ENCODE assay signal across 13 cellular contexts in the genomic region with DNA sequence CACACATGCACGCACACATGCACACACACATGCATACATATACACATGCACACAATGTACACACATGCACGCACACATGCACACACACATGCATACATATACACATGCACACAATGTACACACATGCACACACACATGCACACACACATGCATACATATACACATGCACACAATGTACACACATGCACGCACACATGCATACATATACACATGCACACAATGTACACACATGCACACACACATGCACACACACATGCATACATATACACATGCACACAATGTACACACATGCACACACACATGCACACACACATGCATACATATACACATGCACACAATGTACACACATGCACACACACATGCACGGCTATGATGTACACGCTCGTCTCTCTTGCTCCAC. TPM values are rescaled to one million over a fixed set of nuclear protein-coding genes. Genes with fewer than 3 reads are reported as not detected.
A peak's percentile ranks its signal among the peaks of the same experiment; 100 is the strongest.
DNase-seq lines count a peak whose midpoint lies in the region; ATAC-seq and TF ChIP-seq lines count a peak whose summit lies in the region.
"Not testable (repeated sequence)": the region's sequence is repeated elsewhere in the genome, so short reads cannot be mapped to it uniquely, and the experiment has no call there.
"Had no signal": no experiment of that assay in that cellular context is flagged by ENCODE, and none has a peak within 500 bp of the region (broad histone marks: within the 10 kb centered on the region; RNA-seq: fewer than 3 reads in every experiment).

No MANE protein-coding gene starts in this region.

- H3K36me3 Mint-ChIP-seq in activated B cell treated with CpG ODN at 0.5 μM for 24 hours (ENCODE audit: low read depth) (peaks cover 50% of the 10 kb centered on the region), memory B cell (peaks cover 12% of the 10 kb centered on the region)
- peaks cover 44% of the 10 kb centered on the region for H3K36me3 Mint-ChIP-seq in stimulated activated memory B cell treated with anti-CD40 and anti-IgM and Interleukin-4, amounts not matched to agents 10 μg/mL and 1 μg/mL and 100 μg/mL, for 72 hours

- peak overlapping the region; percentile 50 for H3K27ac Mint-ChIP-seq in activated B cell treated with CpG ODN at 0.5 μM for 24 hours
- peak overlapping the region; percentile 18 for H3K27ac Mint-ChIP-seq in memory B cell
- peak overlapping the region; percentile 69 for H3K27ac Mint-ChIP-seq in stimulated activated memory B cell treated with anti-CD40 and anti-IgM and Interleukin-4, amounts not matched to agents 10 μg/mL and 1 μg/mL and 100 μg/mL, for 72 hours

- peaks cover 92% of the 10 kb centered on the region for H4K20me1 ChIP-seq in BLaER1

- peaks cover 13% of the 10 kb centered on the region for H3K4me1 Mint-ChIP-seq in activated B cell treated with CpG ODN at 0.5 μM for 24 hours
- H3K4me1 Mint-ChIP-seq in memory B cell: not testable (repeated sequence)
- peaks cover 21% of the 10 kb centered on the region for H3K4me1 Mint-ChIP-seq in stimulated activated memory B cell treated with anti-CD40 and anti-IgM and Interleukin-4, amounts not matched to agents 10 μg/mL and 1 μg/mL and 100 μg/mL, for 72 hours

- TF ChIP-seq CTCF in HEK293 (tag by site-specific recombination; IDR thresholded peaks at IDR 0.05); activated B cell treated with CpG ODN at 0.5 μM for 24 hours (IDR thresholded peaks at IDR 0.05); psoas muscle (IDR thresholded peaks at IDR 0.05): not testable (repeated sequence)

- H3K27me3 ChIP-seq in BLaER1; psoas muscle (ENCODE audit: insufficient read depth in 3 of 3, low read length in 2 of 3): not testable (repeated sequence)

- not testable (repeated sequence) for H3K9ac ChIP-seq in BLaER1

- not testable (repeated sequence) for H3K27me3 Mint-ChIP-seq in activated B cell treated with CpG ODN at 0.5 μM for 24 hours; memory B cell; stimulated activated memory B cell treated with anti-CD40 and anti-IgM and Interleukin-4, amounts not matched to agents 10 μg/mL and 1 μg/mL and 100 μg/mL, for 72 hours

- H3K9me3 Mint-ChIP-seq in activated B cell treated with CpG ODN at 0.5 μM for 24 hours; memory B cell; stimulated activated memory B cell treated with anti-CD40 and anti-IgM and Interleukin-4, amounts not matched to agents 10 μg/mL and 1 μg/mL and 100 μg/mL, for 72 hours: not testable (repeated sequence)

- not testable (repeated sequence) for H3K27ac ChIP-seq in BLaER1; HEK293 (ENCODE audit: extremely low read depth, low read depth, low read length); psoas muscle

- H3K4me1 ChIP-seq in BLaER1 (peaks cover 84% of the 10 kb centered on the region), psoas muscle (peaks cover 42% of the 10 kb centered on the region)
- not testable (repeated sequence) for H3K4me1 ChIP-seq in HEK293 (ENCODE audit: control insufficient read depth, insufficient read depth, low read length)

- H3K4me2 ChIP-seq in BLaER1: peak overlapping the region; percentile 86

- intact Hi-C loops in activated B cell treated with CpG ODN at 0.5 μM for 24 hours (cut with micrococcal nuclease); psoas muscle (cut with DNase I): not testable (repeated sequence)

- POLR2A ChIA-PET in HEK293 (lab: Yijun Ruan, JAX); activated B cell treated with CpG ODN at 0.5 μM for 24 hours (lab: Charles Lee): not testable (repeated sequence)

- ATAC-seq in activated B cell treated with CpG ODN at 0.5 μM for 24 hours (ENCODE audit: low read depth); memory B cell (ENCODE audit: low read depth); psoas muscle; stimulated activated memory B cell treated with anti-CD40 and anti-IgM and Interleukin-4, amounts not matched to agents 10 μg/mL and 1 μg/mL and 100 μg/mL, for 72 hours: not testable (repeated sequence)

- CTCF ChIA-PET in HEK293 (lab: Yijun Ruan, JAX); activated B cell treated with CpG ODN at 0.5 μM for 24 hours (lab: Charles Lee): not testable (repeated sequence)

- H3K9me3 ChIP-seq in BLaER1: peaks cover 12% of the 10 kb centered on the region
- H3K9me3 ChIP-seq in HEK293 (ENCODE audit: control insufficient read depth, insufficient read depth, low read depth, low read length); psoas muscle: not testable (repeated sequence)

- H3K36me3 ChIP-seq in BLaER1: peaks cover 41% of the 10 kb centered on the region
- H3K36me3 ChIP-seq in HEK293 (ENCODE audit: control insufficient read depth in 2 of 2, insufficient read depth in 1 of 2, low read length in 2 of 2): not testable (repeated sequence)
- peaks cover 0 to 28% of the 10 kb centered on the region in 2 donors for H3K36me3 ChIP-seq in psoas muscle (ENCODE audit: insufficient read depth in 1 of 2, low read depth in 1 of 2)

- 74 to 91% (median 75%) methylated on average over 4 to 5 of the region's 6 CpGs for WGBS in psoas muscle, 3 donors

- H3K4me3 Mint-ChIP-seq in activated B cell treated with CpG ODN at 0.5 μM for 24 hours; memory B cell; stimulated activated memory B cell treated with anti-CD40 and anti-IgM and Interleukin-4, amounts not matched to agents 10 μg/mL and 1 μg/mL and 100 μg/mL, for 72 hours: not testable (repeated sequence)

- not testable (repeated sequence) for DNase-seq in activated B cell treated with CpG ODN at 0.5 μM for 24 hours; memory B cell (ENCODE audit: low spot score in 2 of 2); psoas muscle

- not testable (repeated sequence) for H3K4me3 ChIP-seq in BLaER1; HEK293 (ENCODE audit: low read depth, low read length)
- H3K4me3 ChIP-seq in psoas muscle: peak overlapping the region; percentile 49

TF ChIP-seq in HEK293, 187 proteins besides CTCF, POLR2A, EP300 and RAD21:
- peak; percentile 78 for TF ChIP-seq ZSCAN4 (tag by site-specific recombination; IDR thresholded peaks at IDR 0.05)
- TF ChIP-seq, protein P1, sequence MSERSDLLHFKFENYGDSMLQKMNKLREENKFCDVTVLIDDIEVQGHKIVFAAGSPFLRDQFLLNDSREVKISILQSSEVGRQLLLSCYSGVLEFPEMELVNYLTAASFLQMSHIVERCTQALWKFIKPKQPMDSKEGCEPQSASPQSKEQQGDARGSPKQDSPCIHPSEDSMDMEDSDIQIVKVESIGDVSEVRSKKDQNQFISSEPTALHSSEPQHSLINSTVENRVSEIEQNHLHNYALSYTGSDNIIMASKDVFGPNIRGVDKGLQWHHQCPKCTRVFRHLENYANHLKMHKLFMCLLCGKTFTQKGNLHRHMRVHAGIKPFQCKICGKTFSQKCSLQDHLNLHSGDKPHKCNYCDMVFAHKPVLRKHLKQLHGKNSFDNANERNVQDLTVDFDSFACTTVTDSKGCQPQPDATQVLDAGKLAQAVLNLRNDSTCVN (tag by site-specific recombination; optimal IDR thresholded peaks at IDR 0.05): peak; percentile 12

RNA-seq across cellular contexts. Expression of gene PABPN1L, which starts 27.8 kb away (rescaled TPM):
- total RNA-seq in activated B cell treated with CpG ODN at 0.5 μM for 24 hours (0.44 and 0.67 TPM in 2 replicates), psoas muscle (not detected)
- not detected for polyA plus RNA-seq in psoas muscle
- total RNA-seq: A673; Caco-2; Calu3; CD4-positive, alpha-beta T cell; CD8-positive, alpha-beta T cell had no signal
- polyA plus RNA-seq: AG04450, BJ had no signal

RNA-seq across cellular contexts. Expression of gene TRAPPC2L, which starts 37.3 kb away (rescaled TPM):
- 38.7 and 54.8 TPM in 2 replicates for total RNA-seq in activated B cell treated with CpG ODN at 0.5 μM for 24 hours
- total RNA-seq in psoas muscle: 10 to 100 TPM; 38.6 to 42.6 (median 38.7) TPM
- polyA plus RNA-seq in psoas muscle: 10 to 100 TPM; 23.9 to 30.7 (median 28.5) TPM

RNA-seq across cellular contexts. Expression of gene GALNS, which starts 37.5 kb away (rescaled TPM):
- total RNA-seq in activated B cell treated with CpG ODN at 0.5 μM for 24 hours (39.9 and 48.3 TPM in 2 replicates), psoas muscle (10 to 100 TPM in 2 of 4 donors, 1 to 10 TPM in 2; 4.8 to 10.4 (median 9.7) TPM)
- 10 to 100 TPM in 2 of 3 donors, 1 to 10 TPM in 1; 9.0 to 15.4 (median 12.3) TPM for polyA plus RNA-seq in psoas muscle

Comparison
In these comparisons a context has a peak if more than half of its experiments do, and no peak if none do; other contexts are left out.
1. H3K27ac Mint-ChIP-seq: peak in every context shown above with its lines; median percentile 69 in stimulated activated memory B cell treated with anti-CD40 and anti-IgM and Interleukin-4, amounts not matched to agents 10 μg/mL and 1 μg/mL and 100 μg/mL, for 72 hours; 50 in activated B cell treated with CpG ODN at 0.5 μM for 24 hours; 18 in memory B cell.